In the genomic region with DNA sequence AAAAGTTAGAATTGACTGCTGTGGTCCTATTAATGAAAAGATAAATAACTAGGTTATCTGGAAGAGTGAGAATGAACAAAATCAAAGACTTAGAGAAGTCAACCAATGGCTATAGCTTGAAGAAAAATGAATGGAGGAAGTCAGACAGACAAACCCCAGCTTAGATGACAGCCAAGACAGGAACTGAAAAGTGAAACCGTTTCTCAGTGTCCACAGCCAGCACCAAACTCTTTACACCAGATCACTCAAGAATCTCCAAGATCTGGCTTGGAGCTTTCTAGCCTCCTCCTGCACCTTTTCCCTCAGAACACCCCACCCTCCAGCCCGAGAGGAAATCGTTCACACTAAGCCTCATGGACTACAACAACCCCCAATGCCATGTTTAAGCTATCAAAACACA, we compare ENCODE assay signal across 10 cellular contexts.
DNase-seq lines count a peak whose midpoint lies in the region; ATAC-seq lines count a peak whose summit lies in the region.
"Had no signal": no experiment of that assay in that cellular context is flagged by ENCODE, and none has a peak within 500 bp of the region (broad histone marks: within the 10 kb centered on the region; RNA-seq: fewer than 3 reads in every experiment).

No MANE protein-coding gene starts in this region.

- peak; percentile 81 for ATAC-seq in GM21576 (IDR thresholded peaks at IDR 0.05; ENCODE audit: unreplicated experiment)
- peak; percentile 84 for ATAC-seq in HG03520 (IDR thresholded peaks at IDR 0.05; ENCODE audit: unreplicated experiment)
- ATAC-seq in naive thymus-derived CD4-positive, alpha-beta T cell: peak; percentile 79

- CTCF ChIA-PET in naive thymus-derived CD4-positive, alpha-beta T cell (lab: Charles Lee): interaction anchor here (0.6 to 1.3 kb wide), 2 partner anchors 15 to 18 kb away, joined by 3 read pairs; no protein-coding TSS in a partner anchor

- H3K27me3 Mint-ChIP-seq in naive thymus-derived CD4-positive, alpha-beta T cell: no peaks in the 10 kb centered on the region

- H3K27ac Mint-ChIP-seq in naive thymus-derived CD4-positive, alpha-beta T cell: peak overlapping the region; percentile 56 to 91 (median 77)

- DNase-seq in SIG-M5 treated with dmso at 0.1 percent for 504 hours (lab: John Stamatoyannopoulos, UW; ENCODE audit: unreplicated experiment): peak; percentile 9
- no peak for DNase-seq in SIG-M5 (lab: John Stamatoyannopoulos, UW)
- DNase-seq in naive thymus-derived CD4-positive, alpha-beta T cell: peak in 1 of 9 donors; percentile 22
- no peak for DNase-seq in stimulated activated CD4-positive, alpha-beta T cell treated with anti-CD3 and anti-CD28 coated beads, Interleukin-2, amount 100 ng/mL, for 24 hours
- DNase-seq in NCI-H2196 treated with DMSO at 0.1 percent for 48 hours (lab: John Stamatoyannopoulos, UW; ENCODE audit: unreplicated experiment): no peak
- DNase-seq in AG08396 (ENCODE audit: low spot score): no peak
- DNase-seq: NCI-H446 treated with DMSO at 0.1 percent for 48 hours; stimulated activated CD4-positive, alpha-beta T cell treated with anti-CD3 and anti-CD28 coated beads, Interleukin-4, amount 100 ng/mL, for 1 hour had no signal

- H3K4me3 Mint-ChIP-seq in naive thymus-derived CD4-positive, alpha-beta T cell: peak overlapping the region in 9 of 10 donors; percentile 9 to 80 (median 48)

- H3K27ac ChIP-seq in naive thymus-derived CD4-positive, alpha-beta T cell (ENCODE audit: low read depth, low read length): no peak overlapping the region

- POLR2A ChIA-PET in naive thymus-derived CD4-positive, alpha-beta T cell (lab: Charles Lee): interaction anchor here (0.6 to 0.7 kb wide), 3 partner anchors 16 to 1424 kb away, joined by 3 to 4 read pairs (median 4); no protein-coding TSS in a partner anchor

- H3K9me3 ChIP-seq in naive thymus-derived CD4-positive, alpha-beta T cell (ENCODE audit: control insufficient read depth in 2 of 3, low read length in 3 of 3): no peaks in the 10 kb centered on the region

- H3K27me3 ChIP-seq in naive thymus-derived CD4-positive, alpha-beta T cell (ENCODE audit: control insufficient read depth in 2 of 2, insufficient read depth in 2 of 2, low read length in 2 of 2): no peaks in the 10 kb centered on the region

- H3K4me1 Mint-ChIP-seq in naive thymus-derived CD4-positive, alpha-beta T cell: peaks cover 30 to 65% (median 51%) of the 10 kb centered on the region in 7 donors

- H3K36me3 Mint-ChIP-seq in naive thymus-derived CD4-positive, alpha-beta T cell: peaks cover 7 to 77% (median 64%) of the 10 kb centered on the region in 5 donors

- H3K9me3 Mint-ChIP-seq in naive thymus-derived CD4-positive, alpha-beta T cell: peaks cover 0 to 3% (median 0%) of the 10 kb centered on the region in 11 donors

- intact Hi-C loops in naive thymus-derived CD4-positive, alpha-beta T cell (cut with micrococcal nuclease): loop anchor here (1.0 to 5.0 kb wide), 3 partner anchors 8 to 37 kb away; no protein-coding TSS in a partner anchor

- H3K36me3 ChIP-seq in naive thymus-derived CD4-positive, alpha-beta T cell (ENCODE audit: control insufficient read depth in 2 of 3, insufficient read depth in 3 of 3, low read length in 3 of 3): peaks cover 0 to 39% (median 0%) of the 10 kb centered on the region in 3 experiments

- peaks cover 9 to 16% of the 10 kb centered on the region in 2 donors for H3K4me1 ChIP-seq in naive thymus-derived CD4-positive, alpha-beta T cell (ENCODE audit: control insufficient read depth in 2 of 2, insufficient read depth in 2 of 2, low read length in 2 of 2)

- no peak overlapping the region for H3K4me3 ChIP-seq in naive thymus-derived CD4-positive, alpha-beta T cell (ENCODE audit: low read length)
